In the genomic region with DNA sequence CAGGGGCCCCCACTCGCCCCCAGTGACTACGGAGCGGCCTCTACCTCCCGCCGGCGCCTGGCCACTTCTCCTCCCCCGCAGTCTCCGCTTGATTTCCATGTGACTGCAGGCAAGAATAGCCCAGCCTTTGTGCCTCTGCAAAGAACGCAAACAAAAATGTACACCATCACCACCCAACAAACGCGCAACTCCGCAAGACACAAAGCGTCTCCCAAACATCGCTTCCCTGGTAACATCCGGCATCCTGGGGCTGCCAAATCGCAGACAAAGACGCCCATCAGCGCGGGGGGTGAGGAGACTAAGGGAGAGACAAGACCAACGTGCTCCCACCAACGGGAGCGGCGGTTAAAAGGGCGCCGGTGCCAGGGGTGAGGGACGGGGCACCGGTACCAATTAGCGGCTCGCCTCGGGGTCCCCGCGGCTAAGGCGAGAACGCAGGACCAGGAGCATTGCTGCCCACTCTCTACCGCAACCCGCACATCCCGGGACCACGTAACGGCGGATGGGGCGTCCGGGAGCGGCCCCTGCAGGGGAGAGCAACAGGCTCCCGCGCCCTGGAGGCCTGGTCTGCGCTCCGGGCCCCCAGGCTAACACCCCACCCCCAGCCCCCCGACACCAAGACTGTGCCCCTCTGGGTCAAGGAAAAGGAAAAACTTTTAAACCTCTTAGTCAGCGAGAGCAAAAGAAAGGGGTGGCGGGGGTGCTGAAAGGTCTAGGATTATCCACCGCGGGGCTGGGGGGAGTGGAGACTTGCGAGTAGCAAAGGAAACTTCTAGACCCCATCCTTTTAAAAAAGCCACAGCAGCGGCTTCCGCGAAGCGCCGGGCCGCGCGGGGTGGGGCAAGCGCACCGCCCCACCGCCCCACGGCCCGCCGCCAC, we compare ENCODE assay signal across 8 cellular contexts. TPM values are rescaled to one million over a fixed set of nuclear protein-coding genes. Genes with fewer than 3 reads are reported as not detected.
DNase-seq lines count a peak whose midpoint lies in the region; ATAC-seq and TF ChIP-seq lines count a peak whose summit lies in the region.

No MANE protein-coding gene starts in this region.

- H3K36me3 ChIP-seq in HEK293 (ENCODE audit: control insufficient read depth in 2 of 2, insufficient read depth in 1 of 2, low read length in 2 of 2) = no peaks in the 10 kb centered on the region
- no peaks in the 10 kb centered on the region for H3K36me3 ChIP-seq in Peyer's patch

- H3K4me1 ChIP-seq in HEK293 (ENCODE audit: control insufficient read depth, insufficient read depth, low read length) (0 out of 2 replicates have a peak, but pooled peaks cover 5% of the 10 kb centered on the region), Peyer's patch (peaks cover 0 to 4% (median 0%) of the 10 kb centered on the region in 4 donors)

- no peaks in the 10 kb centered on the region for H3K27me3 ChIP-seq in Peyer's patch

- TF ChIP-seq CTCF in HEK293 (tag by site-specific recombination; IDR thresholded peaks at IDR 0.05) (peak; percentile 52), Peyer's patch (IDR thresholded peaks at IDR 0.05) (no peak)

- POLR2A ChIA-PET in HEK293 (lab: Yijun Ruan, JAX) = no interaction called here

- DNase-seq in Peyer's patch = peak in 2 of 3 donors; percentile 51 to 54
- peak; percentile 72 for DNase-seq in fibroblast of gingiva (ENCODE audit: low read depth)
- peak; percentile 19 for DNase-seq in mucosa of gallbladder (ENCODE audit: low spot score)
- no peak for DNase-seq in activated T-cell treated with anti-CD3 and anti-CD28 coated beads, Interleukin-2, amount 50 U/mL, for 48 hours

- TF ChIP-seq POLR2A in Peyer's patch (IDR thresholded peaks at IDR 0.05) = no peak

- ATAC-seq in GM19324 (IDR thresholded peaks at IDR 0.05; ENCODE audit: low FRiP score, unreplicated experiment) (no peak), GM21423 (IDR thresholded peaks at IDR 0.05; ENCODE audit: unreplicated experiment) (no peak), HG03521 (IDR thresholded peaks at IDR 0.05; ENCODE audit: unreplicated experiment) (no peak)

- H3K27ac ChIP-seq in HEK293 (ENCODE audit: extremely low read depth, low read depth, low read length) (peak overlapping the region; percentile 94), Peyer's patch (peak overlapping the region; percentile 52 to 92 (median 68))

- no peaks in the 10 kb centered on the region for H3K9me3 ChIP-seq in HEK293 (ENCODE audit: control insufficient read depth, insufficient read depth, low read depth, low read length)
- no peaks in the 10 kb centered on the region for H3K9me3 ChIP-seq in Peyer's patch

- CTCF ChIA-PET in HEK293 (lab: Yijun Ruan, JAX) = interaction anchor here (0.6 to 3.4 kb wide), 2 partner anchors 11 to 73 kb away, joined by 3 to 11 read pairs; no protein-coding TSS in a partner anchor

- H3K4me3 ChIP-seq in HEK293 (ENCODE audit: low read depth, low read length) = peak overlapping the region; percentile 80
- peak overlapping the region; percentile 29 to 64 (median 48) for H3K4me3 ChIP-seq in Peyer's patch

TF ChIP-seq in HEK293, 187 proteins besides CTCF, POLR2A, EP300 and RAD21 (continues in another document):
- TF ChIP-seq ZNF19 (tag by site-specific recombination; IDR thresholded peaks at IDR 0.05; ENCODE audit: low read depth) (no peak), ZIC2 (tag by site-specific recombination; IDR thresholded peaks at IDR 0.05) (peak; percentile 71), SCRT1 (tag by site-specific recombination; IDR thresholded peaks at IDR 0.05; ENCODE audit: borderline replicate concordance) (0 out of 2 replicates have a peak, but pooled peaks have one; percentile 36), ZNF677 (tag by site-specific recombination; IDR thresholded peaks at IDR 0.05) (no peak), KLF7 (tag by site-specific recombination; IDR thresholded peaks at IDR 0.05; ENCODE audit: borderline replicate concordance) (no peak), KLF17 (tag by site-specific recombination; IDR thresholded peaks at IDR 0.05) (no peak), ZNF791 (tag by site-specific recombination; IDR thresholded peaks at IDR 0.05) (no peak), ZNF202 (tag by site-specific recombination; IDR thresholded peaks at IDR 0.05; ENCODE audit: borderline replicate concordance) (no peak), GFI1B (tag by site-specific recombination; IDR thresholded peaks at IDR 0.05) (no peak), ZNF777 (tag by site-specific recombination; IDR thresholded peaks at IDR 0.05; ENCODE audit: borderline replicate concordance) (no peak), ZNF175 (tag by site-specific recombination; IDR thresholded peaks at IDR 0.05) (no peak), ZNF76 (tag by site-specific recombination; IDR thresholded peaks at IDR 0.05; ENCODE audit: borderline replicate concordance, low read depth) (0 out of 2 replicates have a peak, but pooled peaks have one; percentile 50), ZNF544 (tag by site-specific recombination; IDR thresholded peaks at IDR 0.05) (no peak), PRDM6 (tag by site-specific recombination; IDR thresholded peaks at IDR 0.05) (no peak), ZFHX2 (tag by site-specific recombination; conservative IDR thresholded peaks at IDR 0.05) (peak; percentile 61), ZNF654 (tag by site-specific recombination; IDR thresholded peaks at IDR 0.05; ENCODE audit: low read depth) (no peak), SETDB1 (IDR thresholded peaks at IDR 0.05; ENCODE audit: insufficient read length, low read length) (no peak), ZNF23 (tag by site-specific recombination; IDR thresholded peaks at IDR 0.05; ENCODE audit: borderline replicate concordance) (no peak), KLF1 (tag by site-specific recombination; IDR thresholded peaks at IDR 0.05) (no peak), ZNF473 (tag by site-specific recombination; IDR thresholded peaks at IDR 0.05) (no peak), ZSCAN30 (tag by site-specific recombination; IDR thresholded peaks at IDR 0.05) (no peak), ZNF266 (tag by site-specific recombination; IDR thresholded peaks at IDR 0.05; ENCODE audit: low read depth) (no peak), IKZF3 (tag by site-specific recombination; IDR thresholded peaks at IDR 0.05) (no peak), ZNF555 (tag by site-specific recombination; conservative IDR thresholded peaks at IDR 0.05) (no peak), SP7 (tag by site-specific recombination; IDR thresholded peaks at IDR 0.05) (no peak), ZNF585B (tag by site-specific recombination; IDR thresholded peaks at IDR 0.05) (no peak), ZNF792 (tag by site-specific recombination; IDR thresholded peaks at IDR 0.05) (no peak), ZXDB (tag by site-specific recombination; IDR thresholded peaks at IDR 0.05) (peak; percentile 76), ZNF624 (tag by site-specific recombination; IDR thresholded peaks at IDR 0.05) (no peak), ZNF302 (tag by site-specific recombination; IDR thresholded peaks at IDR 0.05; ENCODE audit: low read depth) (no peak), HOXC10 (CRISPR knock-in tag; IDR thresholded peaks at IDR 0.05) (no peak), ZBTB48 (tag by site-specific recombination; IDR thresholded peaks at IDR 0.05) (0 out of 2 replicates have a peak, but pooled peaks have one; percentile 51), ZNF16 (tag by site-specific recombination; IDR thresholded peaks at IDR 0.05; ENCODE audit: low read depth) (no peak), ZNF692 (tag by site-specific recombination; IDR thresholded peaks at IDR 0.05) (no peak)

RNA-seq across cellular contexts. Expression of gene MPDZ, which starts 0.9 kb away (rescaled TPM):
- total RNA-seq in Peyer's patch = 10 to 100 TPM in 2 of 4 donors, 1 to 10 TPM in 2; 4.6 to 34.7 (median 10.8) TPM
- total RNA-seq in mucosa of gallbladder = 28.8 TPM

Comparison
In these comparisons a context has a peak if more than half of its experiments do, and no peak if none do; other contexts are left out.
1. DNase-seq: peak in Peyer's patch (2 of 3), fibroblast of gingiva (single experiment) and mucosa of gallbladder (single experiment); none in activated T-cell treated with anti-CD3 and anti-CD28 coated beads, Interleukin-2, amount 50 U/mL, for 48 hours (0 of 2).